21 cellular contexts compared by ENCODE assay signal in the genomic region with DNA sequence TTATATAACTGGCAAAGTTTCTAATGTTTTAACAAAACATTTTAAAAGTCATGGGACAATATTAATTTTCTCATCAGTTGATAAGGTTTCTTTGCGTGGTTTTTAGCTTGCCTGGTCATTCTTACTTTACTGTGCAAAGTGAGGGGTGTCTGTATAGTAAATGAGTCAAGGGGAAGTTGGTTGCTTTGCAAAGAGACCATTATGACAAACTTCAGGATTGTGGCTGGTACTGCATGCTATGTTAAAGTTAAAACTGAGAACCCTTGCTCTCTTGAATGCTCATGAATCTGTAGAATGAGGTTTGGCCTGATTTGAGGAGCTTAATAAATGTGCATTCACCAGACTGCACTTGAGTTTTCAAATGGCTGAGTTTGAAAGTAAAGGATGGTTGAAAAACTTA. TPM values are rescaled to one million over a fixed set of nuclear protein-coding genes. Genes with fewer than 3 reads are reported as not detected.
A peak's percentile ranks its signal among the peaks of the same experiment; 100 is the strongest.
DNase-seq lines count a peak whose midpoint lies in the region; ATAC-seq and TF ChIP-seq lines count a peak whose summit lies in the region.
"Had no signal": no experiment of that assay in that cellular context is flagged by ENCODE, and none has a peak within 500 bp of the region (broad histone marks: within the 10 kb centered on the region; RNA-seq: fewer than 3 reads in every experiment).

No MANE protein-coding gene starts in this region.

- no peak overlapping the region for H3K4me2 ChIP-seq in PC-3 (ENCODE audit: low read length)

- intact Hi-C loops in PC-3 (cut with micrococcal nuclease): no loop called here

- H3K79me2 ChIP-seq in PC-3 (ENCODE audit: low read length): no peaks in the 10 kb centered on the region

- peak; percentile 43 for ATAC-seq in GM18858 (IDR thresholded peaks at IDR 0.05; ENCODE audit: unreplicated experiment)
- peak; percentile 49 for ATAC-seq in GM21526 (IDR thresholded peaks at IDR 0.05; ENCODE audit: low FRiP score, unreplicated experiment)
- ATAC-seq in HG02981 (IDR thresholded peaks at IDR 0.05; ENCODE audit: unreplicated experiment): peak; percentile 75
- no peak for ATAC-seq in PC-3
- ATAC-seq: HCT116 had no signal

- no peaks in the 10 kb centered on the region for H3K4me1 ChIP-seq in PC-3 (ENCODE audit: insufficient read depth, low read length)
- H3K4me1 ChIP-seq: Peyer's patch, thyroid gland had no signal

- DNase-seq in PC-3 (peak; percentile 6), nucleus accumbens (lab: John Stamatoyannopoulos, UW) (no peak), CD1c-positive myeloid dendritic cell (ENCODE audit: extremely low spot score) (no peak), NCI-H1436 treated with DMSO at 0.1 percent for 48 hours (lab: John Stamatoyannopoulos, UW) (no peak)
- DNase-seq in activated naive CD4-positive, alpha-beta T cell (lab: John Stamatoyannopoulos, UW): no peak
- DNase-seq: activated CD4-positive, alpha-beta T cell treated with anti-CD3 and anti-CD28 coated beads, Interleukin-2, amount 50 U/mL, for 1 hour; activated naive CD4-positive, alpha-beta T cell treated with anti-CD3 and anti-CD28 coated beads, Interleukin-2, amount 10 ng/mL, durations not matched to agents 7 days and 5 days; activated T-cell treated with anti-CD3 and anti-CD28 coated beads for 4 hours; endodermal cell; head of caudate nucleus; immature natural killer cell; NCI-H1105 treated with DMSO at 0.1 percent for 48 hours; NCI-H2171 treated with DMSO at 0.1 percent for 48 hours; NCI-H774; Peyer's patch; thyroid gland had no signal

- H3K9me3 ChIP-seq in PC-3 (ENCODE audit: low read length): no peaks in the 10 kb centered on the region
- H3K9me3 ChIP-seq: Peyer's patch, thyroid gland had no signal

- H3F3A ChIP-seq in PC-3 (ENCODE audit: low read length, unreplicated experiment): no peaks in the 10 kb centered on the region

- H2AFZ ChIP-seq in PC-3 (ENCODE audit: low read length): no peak overlapping the region

- no peak overlapping the region for H3K9ac ChIP-seq in PC-3 (ENCODE audit: low read length)

- no peaks in the 10 kb centered on the region for H3K27me3 ChIP-seq in PC-3 (ENCODE audit: low read length)
- H3K27me3 ChIP-seq: Peyer's patch, thyroid gland had no signal

- no peaks in the 10 kb centered on the region for H3K36me3 ChIP-seq in PC-3 (ENCODE audit: low read depth, low read length)
- H3K36me3 ChIP-seq: Peyer's patch had no signal

- no TSS peak for BruUV-seq in PC-3 (replicated peaks; lab: Mats Ljungman, UMichigan)

- POLR2A ChIA-PET in PC-3 (lab: Charles Lee; ENCODE audit: unreplicated experiment): no interaction called here

- no peak for TF ChIP-seq CTCF in PC-3 (conservative IDR thresholded peaks at IDR 0.05; ENCODE audit: low read depth, low read length)

- H3K4me3 ChIP-seq in PC-3 (ENCODE audit: low read length): no peak overlapping the region
- H3K4me3 ChIP-seq: Peyer's patch, SK-N-MC, thyroid gland had no signal

- H4K20me1 ChIP-seq in PC-3 (ENCODE audit: low read length): no peaks in the 10 kb centered on the region

- CTCF ChIA-PET in PC-3 (lab: Charles Lee): interaction anchor here (0.6 kb wide), 1 partner anchor 84 kb away, joined by 3 read pairs; no protein-coding TSS in a partner anchor

- H3K9me2 ChIP-seq in PC-3 (replicated peaks; ENCODE audit: low read length): no peaks in the 10 kb centered on the region

- no peak overlapping the region for H3K27ac ChIP-seq in PC-3 (ENCODE audit: low read length)
- H3K27ac ChIP-seq: Peyer's patch, SK-N-MC, thyroid gland had no signal

RNA-seq across cellular contexts. Expression of a gene that starts 47.0 kb away (rescaled TPM):
- 0.29 and 0.55 TPM in 2 replicates for total RNA-seq in PC-3 (2014; rRNA removed)

RNA-seq across cellular contexts. Expression of a gene that starts 47.4 kb away (rescaled TPM):
- total RNA-seq in PC-3 (2014; rRNA removed): 0.73 and 0.86 TPM in 2 replicates
